Comparison of ENCODE assay signal across 8 cellular contexts in the genomic region with DNA sequence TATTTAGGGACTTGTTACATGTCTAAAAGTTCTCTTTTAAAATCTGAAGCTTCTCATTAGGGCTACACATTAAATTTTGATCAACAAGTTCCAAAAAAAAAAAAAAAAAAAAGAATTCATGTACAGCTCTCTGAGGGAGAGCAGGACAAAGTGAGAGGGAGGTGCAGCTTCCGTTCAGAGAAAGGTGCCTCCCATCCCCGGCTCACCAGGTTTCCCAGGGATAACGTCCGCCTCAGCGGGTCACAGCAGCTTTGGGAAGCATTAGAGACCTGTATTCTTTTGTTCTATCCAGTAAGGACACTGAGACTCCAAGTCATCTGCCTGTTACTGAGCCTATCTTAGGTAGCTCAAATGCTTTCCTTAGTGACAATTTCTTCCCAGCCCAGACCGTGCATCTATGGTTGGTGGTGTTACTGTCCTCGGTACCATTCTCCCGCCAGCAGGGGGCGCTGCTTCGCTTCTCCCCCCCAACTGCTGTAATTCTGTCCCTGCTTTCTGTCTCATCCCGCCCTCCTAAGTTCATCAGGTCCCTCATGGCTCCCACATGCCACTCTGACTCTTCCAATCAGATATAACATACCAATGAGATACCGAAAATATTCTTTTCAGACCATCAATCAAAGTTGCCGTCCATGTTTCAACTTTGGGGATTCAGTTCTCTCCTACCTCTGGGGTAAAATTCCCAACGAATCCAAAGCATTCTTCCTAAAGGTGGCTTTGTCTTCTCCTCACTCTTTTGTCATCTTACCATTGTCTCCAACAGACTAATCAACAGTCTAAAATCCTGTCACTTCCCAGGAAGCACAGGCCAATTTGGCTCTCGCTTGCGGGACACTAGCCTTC.
DNase-seq lines count a peak whose midpoint lies in the region; ATAC-seq and TF ChIP-seq lines count a peak whose summit lies in the region.

No MANE protein-coding gene starts in this region.

- H3K4me3 Mint-ChIP-seq in naive thymus-derived CD8-positive, alpha-beta T cell: no peak overlapping the region

- TF ChIP-seq CTCF in epithelial cell of esophagus (IDR thresholded peaks at IDR 0.05; ENCODE audit: insufficient read depth, low read depth, low read length, missing control alignments): peak; percentile 85

- H3K9me3 Mint-ChIP-seq in naive thymus-derived CD8-positive, alpha-beta T cell: peaks cover 0 to 12% (median 3%) of the 10 kb centered on the region in 9 donors

- H3K27me3 Mint-ChIP-seq in naive thymus-derived CD8-positive, alpha-beta T cell: peaks cover 2 to 13% (median 5%) of the 10 kb centered on the region in 5 donors

- H3K27ac Mint-ChIP-seq in naive thymus-derived CD8-positive, alpha-beta T cell: peak overlapping the region in 1 of 10 donors; percentile 13

- H3K4me1 Mint-ChIP-seq in naive thymus-derived CD8-positive, alpha-beta T cell: peaks cover 0 to 2% (median 0%) of the 10 kb centered on the region in 4 donors

- H3K36me3 Mint-ChIP-seq in naive thymus-derived CD8-positive, alpha-beta T cell: no peaks in the 10 kb centered on the region

- no peak overlapping the region for H3K4me3 ChIP-seq in epithelial cell of esophagus (ENCODE audit: low read length)

- peak; percentile 81 for ATAC-seq in HG02571 (IDR thresholded peaks at IDR 0.05; ENCODE audit: unreplicated experiment)
- no peak for ATAC-seq in naive thymus-derived CD8-positive, alpha-beta T cell

- POLR2A ChIA-PET in naive thymus-derived CD8-positive, alpha-beta T cell (lab: Charles Lee): no interaction called here

- DNase-seq in activated effector memory CD4-positive, alpha-beta T cell treated with anti-CD3 and anti-CD28 coated beads, Interleukin-2, amount 50 U/mL, for 16 hours: peak; percentile 80
- DNase-seq in activated effector memory CD4-positive, alpha-beta T cell treated with Interleukin-2 at 50 U/mL for 16 hours: no peak
- DNase-seq in NAMALWA (ENCODE audit: low spot score) (peak; percentile 64), epithelial cell of esophagus (ENCODE audit: low read depth) (peak; percentile 68)
- DNase-seq in activated CD4-positive, alpha-beta T cell treated with anti-CD3 and anti-CD28 coated beads, Interleukin-2, amount 50 U/mL, for 48 hours: peak; percentile 49 to 56
- peak in 7 of 10 donors; percentile 2 to 34 (median 15) for DNase-seq in naive thymus-derived CD8-positive, alpha-beta T cell
- DNase-seq in NK-92 treated with Interleukin-12 subunit alpha and Interleukin-12 subunit beta, amount 100 ng/mL, for 24 hours (lab: John Stamatoyannopoulos, UW): no peak

Comparison
In these comparisons a context has a peak if more than half of its experiments do, and no peak if none do; other contexts are left out.
1. DNase-seq: peak in activated effector memory CD4-positive, alpha-beta T cell treated with anti-CD3 and anti-CD28 coated beads, Interleukin-2, amount 50 U/mL, for 16 hours (single experiment), NAMALWA (single experiment), activated CD4-positive, alpha-beta T cell treated with anti-CD3 and anti-CD28 coated beads, Interleukin-2, amount 50 U/mL, for 48 hours (2 of 2), epithelial cell of esophagus (single experiment) and naive thymus-derived CD8-positive, alpha-beta T cell (7 of 10); none in activated effector memory CD4-positive, alpha-beta T cell treated with Interleukin-2 at 50 U/mL for 16 hours (single experiment) and NK-92 treated with Interleukin-12 subunit alpha and Interleukin-12 subunit beta, amount 100 ng/mL, for 24 hours (single experiment).